Comparison of ENCODE assay signal across 1 cellular context in the genomic region with DNA sequence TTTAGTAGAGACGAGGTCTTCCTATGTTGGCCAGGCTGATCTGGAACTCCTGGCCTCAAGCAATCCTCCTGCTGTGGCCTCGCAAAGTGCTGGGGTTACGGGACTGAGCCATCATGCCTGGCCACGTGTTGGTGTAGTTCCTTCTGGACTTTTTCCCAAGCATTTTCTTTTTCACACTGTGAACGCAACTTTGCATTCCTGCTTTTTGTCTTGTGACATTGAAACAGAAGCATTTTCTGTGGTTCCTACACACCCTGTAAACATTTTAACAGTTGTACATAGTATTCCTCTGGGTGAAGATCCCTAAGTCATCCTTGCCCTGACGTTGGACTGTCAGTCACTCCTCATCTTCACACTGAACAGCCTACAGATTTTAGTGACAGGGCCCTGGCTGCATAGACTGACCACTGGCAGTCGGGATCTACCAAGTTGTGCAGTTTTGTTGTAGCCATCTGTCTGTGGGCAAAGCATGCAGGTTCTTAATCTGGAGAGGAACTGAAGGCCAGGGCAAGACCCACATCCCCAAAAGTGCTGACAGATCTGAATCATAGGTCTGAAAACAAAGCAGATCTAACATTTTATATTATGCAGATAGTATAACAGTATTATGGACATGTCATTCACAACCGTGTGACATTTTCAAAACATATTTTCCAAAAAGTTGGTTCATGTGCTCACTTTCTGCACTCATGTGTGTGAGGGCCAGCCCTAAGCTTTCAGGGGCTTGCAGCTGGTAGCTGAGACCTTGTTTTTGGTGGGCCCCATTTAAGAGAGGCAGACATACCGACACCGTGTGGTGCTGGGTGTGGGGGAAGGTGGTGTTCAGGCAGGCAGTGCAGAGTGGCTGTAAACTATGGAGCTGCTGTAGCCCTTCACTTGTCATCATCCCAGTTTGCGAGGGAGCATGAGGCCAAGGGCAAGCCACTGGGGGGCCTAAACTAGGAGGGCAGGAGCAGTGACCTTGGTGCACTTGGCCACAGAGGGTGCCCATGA.
TF ChIP-seq lines count a peak whose summit lies in the region.

No MANE protein-coding gene starts in this region.

TF ChIP-seq in HEK293, 187 proteins besides CTCF, POLR2A, EP300 and RAD21:
- TF ChIP-seq, protein P1, sequence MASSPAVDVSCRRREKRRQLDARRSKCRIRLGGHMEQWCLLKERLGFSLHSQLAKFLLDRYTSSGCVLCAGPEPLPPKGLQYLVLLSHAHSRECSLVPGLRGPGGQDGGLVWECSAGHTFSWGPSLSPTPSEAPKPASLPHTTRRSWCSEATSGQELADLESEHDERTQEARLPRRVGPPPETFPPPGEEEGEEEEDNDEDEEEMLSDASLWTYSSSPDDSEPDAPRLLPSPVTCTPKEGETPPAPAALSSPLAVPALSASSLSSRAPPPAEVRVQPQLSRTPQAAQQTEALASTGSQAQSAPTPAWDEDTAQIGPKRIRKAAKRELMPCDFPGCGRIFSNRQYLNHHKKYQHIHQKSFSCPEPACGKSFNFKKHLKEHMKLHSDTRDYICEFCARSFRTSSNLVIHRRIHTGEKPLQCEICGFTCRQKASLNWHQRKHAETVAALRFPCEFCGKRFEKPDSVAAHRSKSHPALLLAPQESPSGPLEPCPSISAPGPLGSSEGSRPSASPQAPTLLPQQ (tag by site-specific recombination; IDR thresholded peaks at IDR 0.05), result peak; percentile 89
- TF ChIP-seq ZNF600 (tag by site-specific recombination; IDR thresholded peaks at IDR 0.05) (peak; percentile 27; the same call in 1 of the 2 replicates), ZFP69B (tag by site-specific recombination; IDR thresholded peaks at IDR 0.05) (peak; percentile 85), ZNF610 (tag by site-specific recombination; IDR thresholded peaks at IDR 0.05; ENCODE audit: borderline replicate concordance) (no peak)
